8 cellular contexts compared by ENCODE assay signal in genomic region chr12:8373744-8374143, GRCh38.
DNase-seq lines count a peak whose midpoint lies in the region; ATAC-seq, FAIRE-seq and TF ChIP-seq lines count a peak whose summit lies in the region.
"Not testable (repeated sequence)": the region's sequence is repeated elsewhere in the genome, so short reads cannot be mapped to it uniquely, and the experiment has no call there.

No MANE protein-coding gene starts in this region.

- not testable (repeated sequence) for TF ChIP-seq POLR2A in K562 (conservative IDR thresholded peaks at IDR 0.05)

- CTCF ChIA-PET in PC-9 (lab: Charles Lee), result interaction anchor here (0.7 kb wide), 1 partner anchor 538 kb away, joined by 5 read pairs; no protein-coding TSS in a partner anchor
- CTCF ChIA-PET in K562 (lab: Yijun Ruan, JAX; ENCODE audit: low intra/inter-chr PET ratio), result not testable (repeated sequence)

- H3K4me3 Mint-ChIP-seq in GM23338, mesothelial cell of epicardium: not testable (repeated sequence)

- H3F3A ChIP-seq in GM23338 (replicated peaks; ENCODE audit: low read depth); Loucy (ENCODE audit: low read depth); PC-9 (ENCODE audit: insufficient read depth, low read depth): not testable (repeated sequence)

- H3K9me3 Mint-ChIP-seq in GM23338, mesothelial cell of epicardium: not testable (repeated sequence)

- H3K9ac ChIP-seq in Loucy (ENCODE audit: low read depth, low read length, poor library complexity, severe bottlenecking); K562 (ENCODE audit: insufficient read depth in 1 of 2, low read depth in 2 of 2, low read length in 2 of 2): not testable (repeated sequence)

- not testable (repeated sequence) for H3K36me3 ChIP-seq in GM23338 (ENCODE audit: insufficient read depth); Loucy (ENCODE audit: insufficient read depth, low read length); PC-9 (ENCODE audit: low read depth); K562 (ENCODE audit: control insufficient read depth, insufficient read depth, low read length)

- H3K9me2 ChIP-seq in GM23338 (ENCODE audit: insufficient read depth); Loucy (replicated peaks; ENCODE audit: low read depth, low read length); PC-9 (ENCODE audit: insufficient read depth): not testable (repeated sequence)

- H3K4me1 Mint-ChIP-seq in GM23338, result peaks cover 25% of the 10 kb centered on the region
- H3K4me1 Mint-ChIP-seq in mesothelial cell of epicardium, result not testable (repeated sequence)

- intact Hi-C loops in PC-9 (cut with micrococcal nuclease; ENCODE audit: unreplicated experiment); K562 (cut with micrococcal nuclease): not testable (repeated sequence)

- H3K4me1 ChIP-seq in GM23338 (ENCODE audit: insufficient read depth), result peaks cover 13% of the 10 kb centered on the region; the same call in 1 of the 2 replicates
- not testable (repeated sequence) for H3K4me1 ChIP-seq in Loucy (ENCODE audit: insufficient read depth, low read length, poor library complexity, severe bottlenecking); PC-9 (replicated peaks; ENCODE audit: insufficient read depth); K562 (replicated peaks in 1 of 2; ENCODE audit: control insufficient read depth in 2 of 2, insufficient read depth in 2 of 2, low read length in 2 of 2)

- H3K36me3 Mint-ChIP-seq in GM23338 (ENCODE audit: low read depth); mesothelial cell of epicardium: not testable (repeated sequence)

- not testable (repeated sequence) for H3K27ac Mint-ChIP-seq in GM23338, mesothelial cell of epicardium

- not testable (repeated sequence) for H3K27me3 ChIP-seq in GM23338 (ENCODE audit: insufficient read depth); Loucy (ENCODE audit: insufficient read depth, low read length, poor library complexity, severe bottlenecking); PC-9 (ENCODE audit: insufficient read depth, low read depth); K562 (ENCODE audit: control insufficient read depth in 2 of 2, insufficient read depth in 2 of 2, low read length in 2 of 2)

- BruUV-seq in PC-9 (replicated peaks; lab: Mats Ljungman, UMichigan); K562 (replicated peaks; lab: Mats Ljungman, UMichigan): not testable (repeated sequence)

- ATAC-seq in GM23338, K562: not testable (repeated sequence)

- H3K4me2 ChIP-seq in GM23338; Loucy (ENCODE audit: low read depth, low read length, poor library complexity, severe bottlenecking); PC-9; K562 (ENCODE audit: insufficient read depth, low read length): not testable (repeated sequence)

- peak; percentile 26 for TF ChIP-seq CTCF in 22Rv1 (IDR thresholded peaks at IDR 0.05)
- peak; percentile 56 for TF ChIP-seq CTCF in GM23338 (conservative IDR thresholded peaks at IDR 0.05; ENCODE audit: low read depth in 2 of 2)
- peak; percentile 54 for TF ChIP-seq CTCF in Loucy (conservative IDR thresholded peaks at IDR 0.05; ENCODE audit: low read length)
- peak; percentile 75 for TF ChIP-seq CTCF in PC-9 (conservative IDR thresholded peaks at IDR 0.05)
- peak; percentile 12 to 57 (median 39); a peak in 3 of 6 replicates for TF ChIP-seq CTCF in K562 (IDR thresholded peaks at IDR 0.05 in 2 of 3, conservative IDR thresholded peaks at IDR 0.05 in 1 of 3; ENCODE audit: insufficient read depth in 2 of 3, low read depth in 1 of 3, low read length in 3 of 3)
- TF ChIP-seq CTCF in fibroblast of the aortic adventitia (IDR thresholded peaks at IDR 0.05; ENCODE audit: insufficient read depth, low read length), result peak; percentile 39
- peak; percentile 57 for TF ChIP-seq CTCF in mesothelial cell of epicardium (IDR thresholded peaks at IDR 0.05; ENCODE audit: unreplicated experiment)

- H3K9me1 ChIP-seq in K562 (ENCODE audit: control insufficient read depth, insufficient read depth, low read length), result not testable (repeated sequence)

- not testable (repeated sequence) for H2AFZ ChIP-seq in GM23338; Loucy (ENCODE audit: low read length); PC-9; K562 (ENCODE audit: low read depth, low read length)

- H3K9me3 ChIP-seq in Loucy (ENCODE audit: insufficient read depth, low read depth, low read length); PC-9 (ENCODE audit: insufficient read depth, low read depth); K562 (replicated peaks; ENCODE audit: control insufficient read depth, insufficient read depth, low read depth, low read length): not testable (repeated sequence)

- H3K79me2 ChIP-seq in GM23338 (replicated peaks; ENCODE audit: insufficient read depth); Loucy (ENCODE audit: insufficient read depth, low read length); PC-9 (ENCODE audit: low read depth); K562 (ENCODE audit: control insufficient read depth, insufficient read depth, low read length): not testable (repeated sequence)

- TF ChIP-seq EP300 in K562 (IDR thresholded peaks at IDR 0.05; ENCODE audit: low read length), result not testable (repeated sequence)

- POLR2A ChIA-PET in PC-9 (lab: Charles Lee; ENCODE audit: unreplicated experiment); K562 (lab: Yijun Ruan, JAX): not testable (repeated sequence)

- 0% methylated on average over 3 of the region's 5 CpGs for WGBS in K562 (ENCODE audit: insufficient coverage, low coverage, missing lambda C conversion rate)

- DNase-seq in DMS114 treated with DMSO at 0.1 percent for 48 hours (lab: John Stamatoyannopoulos, UW; ENCODE audit: unreplicated experiment) (peak; percentile 4), GM23338 (ENCODE audit: low spot score) (peak; percentile 62), K562 (ENCODE audit: extremely low read depth in 1 of 4, low spot score in 3 of 4) (peak; percentile 3 to 11 (median 11))
- not testable (repeated sequence) for DNase-seq in PC-9; fibroblast of the aortic adventitia (ENCODE audit: low read depth); mesothelial cell of epicardium (ENCODE audit: low spot score in 2 of 2, unreplicated experiment in 2 of 2)

- not testable (repeated sequence) for H3K4me3 ChIP-seq in GM23338; Loucy (ENCODE audit: low read length, poor library complexity, severe bottlenecking); PC-9; K562; fibroblast of the aortic adventitia (ENCODE audit: low read depth, low read length)

- H3K27me3 Mint-ChIP-seq in GM23338 (ENCODE audit: insufficient read depth, low read depth, poor library complexity); mesothelial cell of epicardium (ENCODE audit: low read depth): not testable (repeated sequence)

- not testable (repeated sequence) for TF ChIP-seq RAD21 in K562 (CRISPR knock-in tag; conservative IDR thresholded peaks at IDR 0.05 in 1 of 2, IDR thresholded peaks at IDR 0.05 in 1 of 2)

- H3K27ac ChIP-seq in 22Rv1; GM23338 (ENCODE audit: low read depth); PC-9; K562 (ENCODE audit: extremely low read depth, low read depth, low read length): not testable (repeated sequence)

- in situ Hi-C loops in K562 (cut with MboI), result not testable (repeated sequence)

- FAIRE-seq in K562 (lab: Jason Lieb, UNC), result not testable (repeated sequence)

- H4K20me1 ChIP-seq in GM23338 (replicated peaks; ENCODE audit: insufficient read depth); Loucy (ENCODE audit: insufficient read depth, low read length, poor library complexity, severe bottlenecking); PC-9 (ENCODE audit: insufficient read depth); K562 (replicated peaks; ENCODE audit: control insufficient read depth, insufficient read depth, low read length): not testable (repeated sequence)

TF ChIP-seq in K562, 482 proteins besides CTCF, POLR2A, EP300 and RAD21:
- TF ChIP-seq SMC3 (conservative IDR thresholded peaks at IDR 0.05; ENCODE audit: insufficient read depth, low read depth, low read length) (0 out of 2 replicates have a peak, but pooled peaks have one; percentile 9), ZNF384 (IDR thresholded peaks at IDR 0.05; ENCODE audit: low read depth, low read length) (peak; percentile 90)
